In genomic region chr2:11142987-11143386, GRCh38 we compare ENCODE assay signal across 22 cellular contexts. TPM values are rescaled to one million over a fixed set of nuclear protein-coding genes. Genes with fewer than 3 reads are reported as not detected.
DNase-seq lines count a peak whose midpoint lies in the region; ATAC-seq, FAIRE-seq and TF ChIP-seq lines count a peak whose summit lies in the region.
"Had no signal": no experiment of that assay in that cellular context is flagged by ENCODE, and none has a peak within 500 bp of the region (broad histone marks: within the 10 kb centered on the region; RNA-seq: fewer than 3 reads in every experiment).

No MANE protein-coding gene starts in this region.

- H3K4me1 ChIP-seq in HepG2 (ENCODE audit: insufficient read depth, low read length), result no peaks in the 10 kb centered on the region
- H3K4me1 ChIP-seq in right lobe of liver, result no peaks in the 10 kb centered on the region
- H3K4me1 ChIP-seq in GM12878 (ENCODE audit: control insufficient read depth, insufficient read depth, low read length), result no peaks in the 10 kb centered on the region
- no peaks in the 10 kb centered on the region for H3K4me1 ChIP-seq in left ventricle myocardium inferior
- H3K4me1 ChIP-seq: A549, Caco-2 had no signal

- TF ChIP-seq RAD21 in HepG2 (CRISPR knock-in tag; IDR thresholded peaks at IDR 0.05) (no peak), GM12878 (IDR thresholded peaks at IDR 0.05; ENCODE audit: insufficient read depth, low read depth, low read length) (no peak)

- H4K20me1 ChIP-seq in HepG2 (ENCODE audit: insufficient read depth, low read length), result no peaks in the 10 kb centered on the region
- H4K20me1 ChIP-seq in GM12878 (ENCODE audit: control insufficient read depth, insufficient read depth), result no peaks in the 10 kb centered on the region
- H4K20me1 ChIP-seq: BLaER1 treated with 17β-estradiol and CSF1 and Interleukin-3, amounts not matched to agents 10 nM and 100 nM had no signal

- RAD21 ChIA-PET in GM12878 (lab: Charles Lee; ENCODE audit: unreplicated experiment), result no interaction called here

- ATAC-seq in HepG2 (no peak), right lobe of liver (no peak), GM12878 (no peak)
- ATAC-seq: CD8-positive, alpha-beta T cell had no signal

- in situ Hi-C loops in HepG2 (cut with HindIII; ENCODE audit: extremely low pct_ligation_motif_present, low pct_unique_long_range_greater_than_20kb), result no loop called here
- in situ Hi-C loops in GM12878 (cut with MboI), result no loop called here

- peak overlapping the region; percentile 5 for H3K27ac Mint-ChIP-seq in nephron progenitor cell
- H3K27ac Mint-ChIP-seq: B cell; CD4-positive, alpha-beta T cell; CD8-positive, alpha-beta T cell had no signal

- DNase-seq in HepG2 (ENCODE audit: low spot score), result no peak
- DNase-seq in right lobe of liver, result no peak
- no peak for DNase-seq in GM12878 (ENCODE audit: low read depth, low spot score)
- no peak for DNase-seq in nephron progenitor cell
- no peak for DNase-seq in NCI-H2196 treated with DMSO at 0.1 percent for 48 hours (lab: John Stamatoyannopoulos, UW; ENCODE audit: unreplicated experiment)
- no peak for DNase-seq in left ventricle myocardium inferior
- DNase-seq: AML-193; Caco-2; Calu3; CD4-positive, alpha-beta T cell; CD8-positive, alpha-beta T cell; DMS79 treated with DMSO at 0.1 percent for 48 hours; GF-D8 had no signal

- CTCF ChIA-PET in HepG2 (lab: Yijun Ruan, JAX; ENCODE audit: low intra/inter-chr PET ratio, low total read pairs), result no interaction called here
- CTCF ChIA-PET in GM12878 (lab: Yijun Ruan, JAX), result interaction anchor here (0.7 to 1.4 kb wide), 2 partner anchors 304 to 443 kb away, joined by 3 read pairs; no protein-coding TSS in a partner anchor

- TF ChIP-seq EP300 in HepG2 (IDR thresholded peaks at IDR 0.05; ENCODE audit: low read depth in 2 of 2, low read length in 2 of 2) (no peak), HepG2 (CRISPR knock-in tag; IDR thresholded peaks at IDR 0.05; ENCODE audit: borderline replicate concordance) (no peak), GM12878 (IDR thresholded peaks at IDR 0.05; ENCODE audit: borderline replicate concordance in 1 of 2, control insufficient read depth in 1 of 2, low read depth in 2 of 2, low read length in 2 of 2) (no peak)

- BruUV-seq in HepG2 (replicated peaks; lab: Mats Ljungman, UMichigan) (no TSS peak), GM12878 (replicated peaks; lab: Mats Ljungman, UMichigan) (no TSS peak)

- intact Hi-C loops in HepG2 (cut with micrococcal nuclease; ENCODE audit: unreplicated experiment), result no loop called here
- intact Hi-C loops in right lobe of liver (cut with DNase I), result no loop called here
- intact Hi-C loops in GM12878 (cut with micrococcal nuclease; ENCODE audit: unreplicated experiment), result no loop called here
- intact Hi-C loops in left ventricle myocardium inferior (cut with micrococcal nuclease), result no loop called here

- no peak overlapping the region for H3K4me3 ChIP-seq in HepG2 (replicated peaks in 1 of 3; ENCODE audit: insufficient read depth in 1 of 3, low read depth in 2 of 3, low read length in 3 of 3)
- H3K4me3 ChIP-seq in right lobe of liver, result no peak overlapping the region
- no peak overlapping the region for H3K4me3 ChIP-seq in GM12878
- H3K4me3 ChIP-seq in left ventricle myocardium inferior, result no peak overlapping the region
- H3K4me3 ChIP-seq: A549; BLaER1 treated with 17β-estradiol and CSF1 and Interleukin-3, amounts not matched to agents 10 nM and 100 nM had no signal

- H3K9me3 ChIP-seq in HepG2 (ENCODE audit: low read length), result no peaks in the 10 kb centered on the region
- no peaks in the 10 kb centered on the region for H3K9me3 ChIP-seq in right lobe of liver
- no peaks in the 10 kb centered on the region; the same call in 2 of the 3 replicates for H3K9me3 ChIP-seq in GM12878 (replicated peaks; ENCODE audit: control insufficient read depth, insufficient read depth, low read length)
- peaks cover 7% of the 10 kb centered on the region for H3K9me3 ChIP-seq in left ventricle myocardium inferior (replicated peaks)
- H3K9me3 ChIP-seq: Caco-2 had no signal

- H3K27me3 Mint-ChIP-seq in nephron progenitor cell (ENCODE audit: low read depth, poor library complexity), result peaks cover 23% of the 10 kb centered on the region

- TF ChIP-seq CTCF in HepG2 (CRISPR knock-in tag; IDR thresholded peaks at IDR 0.05) (no peak), right lobe of liver (IDR thresholded peaks at IDR 0.05) (no peak), GM12878 (IDR thresholded peaks at IDR 0.05 in 2 of 3, conservative IDR thresholded peaks at IDR 0.05 in 1 of 3; ENCODE audit: control insufficient read depth in 2 of 3, extremely low read depth in 1 of 3, insufficient read depth in 1 of 3, low read depth in 3 of 3, low read length in 3 of 3) (no peak), nephron progenitor cell (IDR thresholded peaks at IDR 0.05) (no peak), left ventricle myocardium inferior (IDR thresholded peaks at IDR 0.05; ENCODE audit: borderline replicate concordance) (no peak)

- POLR2A ChIA-PET in HepG2 (lab: Yijun Ruan, JAX), result no interaction called here
- POLR2A ChIA-PET in GM12878 (lab: Charles Lee), result interaction anchor here (0.7 kb wide), 1 partner anchor 19 kb away, joined by 7 read pairs; no protein-coding TSS in a partner anchor

- H3K79me2 ChIP-seq in HepG2 (ENCODE audit: insufficient read depth, low read length) (no peaks in the 10 kb centered on the region), GM12878 (ENCODE audit: control insufficient read depth, insufficient read depth, low read length) (no peaks in the 10 kb centered on the region)

- TF ChIP-seq POLR2A in HepG2 (IDR thresholded peaks at IDR 0.05; ENCODE audit: insufficient read depth in 1 of 2, low read depth in 2 of 2, low read length in 2 of 2) (no peak), right lobe of liver (IDR thresholded peaks at IDR 0.05) (no peak), GM12878 (IDR thresholded peaks at IDR 0.05; ENCODE audit: low read depth, low read length) (no peak)

- H3K9ac ChIP-seq in HepG2 (ENCODE audit: insufficient read depth, low read depth, low read length) (no peak overlapping the region), GM12878 (ENCODE audit: control insufficient read depth, insufficient read depth, low read length) (no peak overlapping the region)
- H3K9ac ChIP-seq: BLaER1 treated with 17β-estradiol and CSF1 and Interleukin-3, amounts not matched to agents 10 nM and 100 nM had no signal

- SMC1A ChIA-PET in GM12878 (lab: Charles Lee; ENCODE audit: uncharacterized antibody, unreplicated experiment), result interaction anchor here (0.7 kb wide), 1 partner anchor 24 kb away, joined by 3 read pairs; no protein-coding TSS in a partner anchor

- 47% methylated on average over 6 of the region's 6 CpGs for WGBS in HepG2 (ENCODE audit: low lambda C conversion rate)
- WGBS in right lobe of liver (ENCODE audit: insufficient coverage, low coverage, low lambda C conversion rate, missing lambda C conversion rate), result 75% methylated on average over 6 of the region's 6 CpGs
- 16% methylated on average over 6 of the region's 6 CpGs for WGBS in GM12878 (ENCODE audit: insufficient coverage, insufficient replicate concordance, low lambda C conversion rate, missing lambda C conversion rate)

- FAIRE-seq in HepG2 (lab: Jason Lieb, UNC), result no peak
- no peak for FAIRE-seq in GM12878 (lab: Jason Lieb, UNC)
- FAIRE-seq: A549, D721Med, G401.6, GM12892, GM18507 had no signal

- H3K27ac ChIP-seq in HepG2 (ENCODE audit: extremely low read length, insufficient read depth, low read length) (no peak overlapping the region), right lobe of liver (no peak overlapping the region), GM12878 (ENCODE audit: control insufficient read depth, insufficient read depth) (no peak overlapping the region), left ventricle myocardium inferior (replicated peaks) (no peak overlapping the region)
- H3K27ac ChIP-seq: 22Rv1; A549; BLaER1 treated with 17β-estradiol and CSF1 and Interleukin-3, amounts not matched to agents 10 nM and 100 nM; C4-2B had no signal

- H3K4me1 Mint-ChIP-seq in nephron progenitor cell, result peaks cover 18% of the 10 kb centered on the region

- no peaks in the 10 kb centered on the region for H3K36me3 Mint-ChIP-seq in nephron progenitor cell (ENCODE audit: low read depth)
- H3K36me3 Mint-ChIP-seq: CD8-positive, alpha-beta T cell had no signal

- no peak overlapping the region for H3K4me2 ChIP-seq in HepG2 (ENCODE audit: low read depth, low read length)
- no peak overlapping the region for H3K4me2 ChIP-seq in GM12878 (ENCODE audit: control insufficient read depth, insufficient read depth)
- H3K4me2 ChIP-seq: A549; BLaER1 treated with 17β-estradiol and CSF1 and Interleukin-3, amounts not matched to agents 10 nM and 100 nM had no signal

- H3K4me3 Mint-ChIP-seq in nephron progenitor cell, result no peak overlapping the region
- H3K4me3 Mint-ChIP-seq: B cell; CD4-positive, alpha-beta T cell; CD8-positive, alpha-beta T cell had no signal

- H3K27me3 ChIP-seq in HepG2 (ENCODE audit: control insufficient read depth in 1 of 2, insufficient read depth in 2 of 2, low read length in 2 of 2) (peaks cover 9 to 52% of the 10 kb centered on the region in 2 experiments; a peak in 4 of 5 replicates), right lobe of liver (no peaks in the 10 kb centered on the region), GM12878 (replicated peaks in 1 of 2; ENCODE audit: control insufficient read depth in 2 of 2, insufficient read depth in 2 of 2, low read length in 1 of 2) (peaks cover 0 to 3% of the 10 kb centered on the region in 2 experiments; a peak in 1 of 4 replicates), left ventricle myocardium inferior (ENCODE audit: low read depth) (peaks cover 37% of the 10 kb centered on the region)
- H3K27me3 ChIP-seq: BLaER1 treated with 17β-estradiol and CSF1 and Interleukin-3, amounts not matched to agents 10 nM and 100 nM had no signal

- H2AFZ ChIP-seq in HepG2 (ENCODE audit: low read length), result no peak overlapping the region
- H2AFZ ChIP-seq in GM12878 (ENCODE audit: control insufficient read depth, low read depth, low read length), result no peak overlapping the region

- H3K9me3 Mint-ChIP-seq in nephron progenitor cell, result no peaks in the 10 kb centered on the region
- H3K9me3 Mint-ChIP-seq: CD4-positive, alpha-beta T cell; CD8-positive, alpha-beta T cell had no signal

- H3K36me3 ChIP-seq in HepG2 (replicated peaks in 1 of 2; ENCODE audit: control insufficient read depth in 1 of 2, insufficient read depth in 2 of 2, low read length in 2 of 2), result no peaks in the 10 kb centered on the region
- H3K36me3 ChIP-seq in right lobe of liver, result no peaks in the 10 kb centered on the region
- H3K36me3 ChIP-seq in GM12878 (ENCODE audit: control insufficient read depth in 2 of 2, insufficient read depth in 2 of 2, low read length in 1 of 2), result no peaks in the 10 kb centered on the region
- no peaks in the 10 kb centered on the region for H3K36me3 ChIP-seq in left ventricle myocardium inferior
- H3K36me3 ChIP-seq: BLaER1 treated with 17β-estradiol and CSF1 and Interleukin-3, amounts not matched to agents 10 nM and 100 nM had no signal

RNA-seq across cellular contexts. Expression of gene SLC66A3, which starts 12.3 kb away (rescaled TPM):
- total RNA-seq in HepG2 (2016; rRNA removed; fragmentation: Illumina TruSeq; extraction: Trizol) (1.5 and 2.2 TPM in 2 replicates), right lobe of liver (10 to 100 TPM in 2 of 6 experiments, 1 to 10 TPM in 4; 4.9 to 16.1 (median 8.8) TPM), GM12878 (2014; rRNA removed) (7.7 and 9.5 TPM in 2 replicates), GM12878 (2014; rRNA removed; fragmentation: Illumina TruSeq; extraction: Trizol) (6.0 and 6.2 TPM in 2 replicates), GM12878 (2021) (6.5 and 7.8 TPM in 2 replicates), left ventricle myocardium inferior (7.8 TPM)
- 0.71 and 1.4 TPM in 2 replicates for total RNA-seq in HepG2 (2016; cell fraction: cytosol; rRNA removed; fragmentation: Illumina TruSeq; extraction: Trizol; ENCODE audit: low read depth)
- total RNA-seq in HepG2 (2016; cell fraction: insoluble cytoplasmic fraction; rRNA removed; fragmentation: Illumina TruSeq; extraction: Trizol), result 1.8 TPM in 2 replicates
- 2.2 and 2.8 TPM in 2 replicates for total RNA-seq in HepG2 (2016; cell fraction: membrane; rRNA removed; fragmentation: Illumina TruSeq; extraction: Trizol)
- total RNA-seq in HepG2 (2016; cell fraction: nucleus; rRNA removed; fragmentation: Illumina TruSeq; extraction: Trizol), result 1.3 and 2.1 TPM in 2 replicates
- polyA plus RNA-seq in HepG2 (2011; rRNA removed) (3.7 and 5.0 TPM in 2 replicates), GM12878 (2011; rRNA removed) (4.3 and 4.8 TPM in 2 replicates), GM12878 (2014; fragmentation: Illumina TruSeq; extraction: Trizol) (4.9 and 15.1 TPM in 2 replicates), GM12878 (2014; fragmentation: Nextera tagmentation; extraction: Ambion mirVana) (1 to 10 TPM; 1.4 to 3.5 TPM), GM12878 (2014; rRNA removed) (9.8 and 14.2 TPM in 2 replicates), GM12878 (2016; fragmentation: Nextera tagmentation; extraction: Ambion mirVana) (10 to 100 TPM; 12.5 to 12.7 TPM)
- polyA plus RNA-seq in HepG2 (2011; cell fraction: cytosol; rRNA removed), result 3.7 and 4.6 TPM in 2 replicates
- 1.2 and 1.6 TPM in 2 replicates for polyA plus RNA-seq in HepG2 (2011; cell fraction: nucleus; rRNA removed)
- polyA plus RNA-seq in HepG2 (2012), result 2.1 and 2.2 TPM in 2 replicates
- polyA plus RNA-seq in HepG2 (2016; cell fraction: cytosol; fragmentation: Illumina TruSeq; extraction: Trizol; ENCODE audit: low read depth), result 1.4 and 2.5 TPM in 2 replicates
- polyA plus RNA-seq in HepG2 (2016; cell fraction: insoluble cytoplasmic fraction; fragmentation: Illumina TruSeq; extraction: Trizol; ENCODE audit: low read depth), result 1.7 TPM in 2 replicates
- polyA plus RNA-seq in HepG2 (2016; cell fraction: membrane; fragmentation: Illumina TruSeq; extraction: Trizol; ENCODE audit: low read depth), result 2.2 and 2.4 TPM in 2 replicates
- polyA plus RNA-seq in HepG2 (2016; cell fraction: nucleus; fragmentation: Illumina TruSeq; extraction: Trizol; ENCODE audit: insufficient read depth, low read depth), result 1.5 and 3.4 TPM in 2 replicates
- 11.8 and 11.9 TPM in 2 replicates for polyA minus RNA-seq in HepG2 (2011; rRNA and poly(A)+ RNA removed; ENCODE audit: low replicate concordance)
- polyA minus RNA-seq in HepG2 (2011; cell fraction: cytosol; rRNA and poly(A)+ RNA removed), result 1.6 and 1.7 TPM in 2 replicates
- 0.90 and 2.4 TPM in 2 replicates for polyA minus RNA-seq in HepG2 (2011; cell fraction: nucleus; rRNA and poly(A)+ RNA removed)
- total RNA-seq in GM12878 (2013; cell fraction: nucleolus; rRNA removed), result 6.0 and 7.4 TPM in 2 replicates
- 4.7 TPM for polyA plus RNA-seq in GM12878 (2011; ENCODE audit: low read depth)
- polyA plus RNA-seq in GM12878 (2011; cell fraction: cytosol; rRNA removed), result 3.3 and 4.6 TPM in 2 replicates
- 2.2 TPM in 2 replicates for polyA plus RNA-seq in GM12878 (2011; cell fraction: nucleus; rRNA removed)
- 6.4 and 8.3 TPM in 2 replicates for polyA plus RNA-seq in GM12878 (2012)
- polyA minus RNA-seq in GM12878 (2011; rRNA and poly(A)+ RNA removed), result 4.3 and 5.9 TPM in 2 replicates
- polyA minus RNA-seq in GM12878 (2011; cell fraction: cytosol; rRNA and poly(A)+ RNA removed), result 3.1 TPM in 1 of 2 replicates, not detected in the other
- 1.2 and 1.3 TPM in 2 replicates for polyA minus RNA-seq in GM12878 (2011; cell fraction: nucleus; rRNA and poly(A)+ RNA removed)
